In the genomic region with DNA sequence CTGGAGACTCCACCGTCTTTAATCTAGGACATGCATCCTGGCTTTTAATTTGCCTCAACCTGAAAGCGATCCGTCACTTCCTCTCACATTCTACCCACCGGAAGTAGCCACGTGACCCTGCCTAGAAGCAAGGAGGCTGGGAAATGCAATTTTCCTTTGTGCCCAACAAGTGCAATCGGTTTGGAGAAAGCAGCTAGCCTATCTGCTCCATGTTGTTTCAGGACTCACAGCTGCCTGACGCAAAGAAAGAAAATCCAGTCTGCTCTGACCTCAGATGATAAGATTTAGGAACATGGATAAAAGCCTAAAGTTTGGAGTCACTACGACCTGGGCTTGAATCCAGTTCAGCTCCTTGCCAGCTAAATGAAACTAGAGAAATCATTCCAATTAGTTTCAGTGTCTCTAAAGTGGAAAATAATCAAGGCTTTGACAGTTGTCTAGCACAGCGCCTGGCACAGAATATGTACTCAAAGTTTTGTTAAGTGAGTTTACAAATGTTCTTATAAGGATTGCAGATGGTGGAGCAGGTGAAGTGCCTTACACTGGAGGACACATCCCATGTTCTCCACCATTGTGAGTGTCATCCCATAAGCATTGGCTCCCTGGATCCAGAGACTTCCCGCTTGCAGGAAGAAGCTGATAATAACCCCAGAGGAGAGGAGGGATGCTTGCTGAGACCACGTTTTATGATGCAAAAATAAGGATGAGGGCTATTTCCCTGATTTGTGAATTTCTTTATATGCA, we compare ENCODE assay signal across 16 cellular contexts.
DNase-seq lines count a peak whose midpoint lies in the region; ATAC-seq and TF ChIP-seq lines count a peak whose summit lies in the region.
"Had no signal": no experiment of that assay in that cellular context is flagged by ENCODE, and none has a peak within 500 bp of the region (broad histone marks: within the 10 kb centered on the region; RNA-seq: fewer than 3 reads in every experiment).

No MANE protein-coding gene starts in this region.

- H3K79me2 ChIP-seq in SK-N-SH (ENCODE audit: insufficient read depth): no peaks in the 10 kb centered on the region

- H3K9me3 ChIP-seq in SK-N-SH (no peaks in the 10 kb centered on the region), tibial artery (peaks cover 0 to 2% (median 0%) of the 10 kb centered on the region in 3 donors)
- H3K9me3 ChIP-seq: mucosa of descending colon had no signal

- 70% methylated on average over 11 of the region's 11 CpGs for WGBS in SK-N-SH (ENCODE audit: low lambda C conversion rate)

- POLR2A ChIA-PET in SK-N-SH (lab: Yijun Ruan, JAX): no interaction called here

- H2AFZ ChIP-seq in SK-N-SH (ENCODE audit: low read depth): no peak overlapping the region

- no peak for TF ChIP-seq EP300 in SK-N-SH (IDR thresholded peaks at IDR 0.05; ENCODE audit: borderline replicate concordance in 1 of 2, low read depth in 1 of 2, low read length in 1 of 2)

- H3K4me3 ChIP-seq in SK-N-SH (ENCODE audit: low read depth in 2 of 2, low read length in 1 of 2) (no peak overlapping the region), choroid plexus epithelial cell (ENCODE audit: low read depth, low read length) (no peak overlapping the region), tibial artery (no peak overlapping the region)
- H3K4me3 ChIP-seq: mucosa of descending colon had no signal

- no peak for TF ChIP-seq CTCF in SK-N-SH (IDR thresholded peaks at IDR 0.05)
- TF ChIP-seq CTCF in choroid plexus epithelial cell (conservative IDR thresholded peaks at IDR 0.05; ENCODE audit: low read depth, low read length): no peak
- TF ChIP-seq CTCF in tibial artery (IDR thresholded peaks at IDR 0.05): no peak

- CTCF ChIA-PET in SK-N-SH (lab: Yijun Ruan, JAX): interaction anchor here (0.6 to 1.0 kb wide), 3 partner anchors 11 to 388 kb away, joined by 3 read pairs; no protein-coding TSS in a partner anchor

- H3K4me1 ChIP-seq in SK-N-SH (ENCODE audit: control insufficient read depth in 1 of 2, insufficient read depth in 2 of 2, low read depth in 1 of 2, low read length in 1 of 2): peaks cover 0 to 6% of the 10 kb centered on the region in 2 experiments; a peak in 1 of 4 replicates
- peaks cover 0 to 13% (median 0%) of the 10 kb centered on the region in 4 donors for H3K4me1 ChIP-seq in tibial artery

- TF ChIP-seq RAD21 in SK-N-SH (IDR thresholded peaks at IDR 0.05; ENCODE audit: low read length): no peak

- H3K27me3 ChIP-seq in SK-N-SH (ENCODE audit: insufficient read depth) (no peaks in the 10 kb centered on the region), tibial artery (no peaks in the 10 kb centered on the region)

- H3K27ac ChIP-seq in SK-N-SH (ENCODE audit: low read depth in 2 of 2, low read length in 1 of 2) (peak overlapping the region in 1 of 2 experiments; percentile 5; a peak in 1 of 4 replicates), tibial artery (peak overlapping the region in 1 of 2 donors; percentile 57)

- no peak overlapping the region for H3K4me2 ChIP-seq in SK-N-SH

- DNase-seq in SK-N-SH (no peak), choroid plexus epithelial cell (ENCODE audit: low read depth) (peak; percentile 58), left kidney (ENCODE audit: low read depth, low spot score) (peak; percentile 66), tibial artery (peak; percentile 45 to 68), kidney tubule cell (ENCODE audit: low spot score) (no peak)
- no peak for DNase-seq in effector CD8-positive, alpha-beta T cell (lab: John Stamatoyannopoulos, UW)
- DNase-seq: activated CD8-positive, alpha-beta T cell treated with anti-CD3 and anti-CD28 coated beads, Interleukin-2, amount 10 ng/mL, durations not matched to agents 7 days and 5 days; DMS153; KG1; NCI-H2081 treated with DMSO at 0.1 percent for 48 hours; retina; T1000 had no signal

- H3K9me2 ChIP-seq in SK-N-SH: no peaks in the 10 kb centered on the region

- H3K36me3 ChIP-seq in SK-N-SH (replicated peaks in 1 of 2; ENCODE audit: control insufficient read depth in 1 of 2, insufficient read depth in 2 of 2, low read length in 1 of 2) (no peaks in the 10 kb centered on the region), tibial artery (no peaks in the 10 kb centered on the region)

- H3K9ac ChIP-seq in SK-N-SH: no peak overlapping the region

- intact Hi-C loops in tibial artery (cut with DNase I; ENCODE audit: low total_unique reads): no loop called here

- H3F3A ChIP-seq in SK-N-SH (replicated peaks; ENCODE audit: insufficient read depth): no peaks in the 10 kb centered on the region

- no peak for ATAC-seq in SK-N-SH treated with all-trans-retinoic acid at 6 μM for 48 hours
- ATAC-seq in GM18519 (IDR thresholded peaks at IDR 0.05; ENCODE audit: low FRiP score, unreplicated experiment): no peak
- ATAC-seq: activated CD8-positive, alpha-beta T cell treated with anti-CD3 and anti-CD28 coated beads, Interleukin-2, amount 10 ng/mL, durations not matched to agents 7 days and 5 days; mucosa of descending colon; Panc1 had no signal

- H4K20me1 ChIP-seq in SK-N-SH (ENCODE audit: insufficient read depth): no peaks in the 10 kb centered on the region

TF ChIP-seq in SK-N-SH, 30 proteins besides CTCF, POLR2A, EP300 and RAD21:
- TF ChIP-seq, protein P1, sequence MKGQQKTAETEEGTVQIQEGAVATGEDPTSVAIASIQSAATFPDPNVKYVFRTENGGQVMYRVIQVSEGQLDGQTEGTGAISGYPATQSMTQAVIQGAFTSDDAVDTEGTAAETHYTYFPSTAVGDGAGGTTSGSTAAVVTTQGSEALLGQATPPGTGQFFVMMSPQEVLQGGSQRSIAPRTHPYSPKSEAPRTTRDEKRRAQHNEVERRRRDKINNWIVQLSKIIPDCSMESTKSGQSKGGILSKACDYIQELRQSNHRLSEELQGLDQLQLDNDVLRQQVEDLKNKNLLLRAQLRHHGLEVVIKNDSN (IDR thresholded peaks at IDR 0.05; ENCODE audit: borderline replicate concordance, low read depth): peak; percentile 24; the same call in 1 of the 2 replicates
- TF ChIP-seq TCF12 (IDR thresholded peaks at IDR 0.05): no peak

TF ChIP-seq in SK-N-SH treated with all-trans-retinoic acid at 6 μM for 48 hours, 23 proteins besides CTCF, POLR2A, EP300 and RAD21:
- TF ChIP-seq, protein P2, sequence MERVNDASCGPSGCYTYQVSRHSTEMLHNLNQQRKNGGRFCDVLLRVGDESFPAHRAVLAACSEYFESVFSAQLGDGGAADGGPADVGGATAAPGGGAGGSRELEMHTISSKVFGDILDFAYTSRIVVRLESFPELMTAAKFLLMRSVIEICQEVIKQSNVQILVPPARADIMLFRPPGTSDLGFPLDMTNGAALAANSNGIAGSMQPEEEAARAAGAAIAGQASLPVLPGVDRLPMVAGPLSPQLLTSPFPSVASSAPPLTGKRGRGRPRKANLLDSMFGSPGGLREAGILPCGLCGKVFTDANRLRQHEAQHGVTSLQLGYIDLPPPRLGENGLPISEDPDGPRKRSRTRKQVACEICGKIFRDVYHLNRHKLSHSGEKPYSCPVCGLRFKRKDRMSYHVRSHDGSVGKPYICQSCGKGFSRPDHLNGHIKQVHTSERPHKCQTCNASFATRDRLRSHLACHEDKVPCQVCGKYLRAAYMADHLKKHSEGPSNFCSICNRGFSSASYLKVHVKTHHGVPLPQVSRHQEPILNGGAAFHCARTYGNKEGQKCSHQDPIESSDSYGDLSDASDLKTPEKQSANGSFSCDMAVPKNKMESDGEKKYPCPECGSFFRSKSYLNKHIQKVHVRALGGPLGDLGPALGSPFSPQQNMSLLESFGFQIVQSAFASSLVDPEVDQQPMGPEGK (CRISPR knock-in tag; IDR thresholded peaks at IDR 0.05; ENCODE audit: borderline replicate concordance): no peak
- TF ChIP-seq SNAI2 (CRISPR knock-in tag; IDR thresholded peaks at IDR 0.05): no peak

Comparison
In these comparisons a context has a peak if more than half of its experiments do, and no peak if none do; other contexts are left out.
1. DNase-seq: peak in choroid plexus epithelial cell (single experiment), left kidney (single experiment) and tibial artery (2 of 2); none in SK-N-SH (single experiment), effector CD8-positive, alpha-beta T cell (single experiment) and kidney tubule cell (single experiment).